12 cellular contexts compared by ENCODE assay signal in genomic region chr18:39414009-39414700, GRCh38.
DNase-seq lines count a peak whose midpoint lies in the region; ATAC-seq and TF ChIP-seq lines count a peak whose summit lies in the region.
"Had no signal": no experiment of that assay in that cellular context is flagged by ENCODE, and none has a peak within 500 bp of the region (broad histone marks: within the 10 kb centered on the region; RNA-seq: fewer than 3 reads in every experiment).

No MANE protein-coding gene starts in this region.

- H3K9me3 ChIP-seq in adrenal gland (replicated peaks in 1 of 3), result no peaks in the 10 kb centered on the region

- TF ChIP-seq POLR2A in adrenal gland (IDR thresholded peaks at IDR 0.05), result no peak

- H3K4me1 ChIP-seq in adrenal gland (replicated peaks in 1 of 2), result no peaks in the 10 kb centered on the region

- H3K4me3 ChIP-seq in AG09309 (ENCODE audit: control insufficient read depth, low read depth, low read length), result no peak overlapping the region
- no peak overlapping the region for H3K4me3 ChIP-seq in HFF-Myc (replicated peaks; ENCODE audit: low read depth, low read length)
- no peak overlapping the region for H3K4me3 ChIP-seq in adrenal gland

- TF ChIP-seq CTCF in AG09309 (IDR thresholded peaks at IDR 0.05; ENCODE audit: control insufficient read depth, insufficient read depth, low read depth, low read length, missing control alignments), result no peak
- TF ChIP-seq CTCF in HFF-Myc (IDR thresholded peaks at IDR 0.05; ENCODE audit: low read depth, low read length, missing control alignments), result no peak
- TF ChIP-seq CTCF in adrenal gland (IDR thresholded peaks at IDR 0.05), result no peak

- H3K27ac ChIP-seq in adrenal gland, result no peak overlapping the region

- no peaks in the 10 kb centered on the region for H3K36me3 ChIP-seq in adrenal gland (replicated peaks in 1 of 2)

- DNase-seq in AG09309 (ENCODE audit: low read depth) (peak; percentile 7), HFF-Myc (ENCODE audit: extremely low read depth, low read depth) (peak; percentile 20), amniotic epithelial cell (ENCODE audit: low read depth) (peak; percentile 82), left colon (no peak), RPMI8226 (no peak), adrenal gland (no peak), NCI-H2171 (lab: John Stamatoyannopoulos, UW) (no peak)
- DNase-seq: KBM-7; natural killer cell; NCI-H446 treated with DMSO at 0.1 percent for 48 hours; stimulated activated CD4-positive, alpha-beta T cell treated with anti-CD3 and anti-CD28 coated beads, Interleukin-15, amount 100 ng/mL, for 24 hours had no signal

- intact Hi-C loops in left colon (cut with DNase I, micrococcal nuclease), result no loop called here
- intact Hi-C loops in adrenal gland (cut with DNase I), result no loop called here

- ATAC-seq in left colon (peak; percentile 63), HG03469 (IDR thresholded peaks at IDR 0.05; ENCODE audit: unreplicated experiment) (no peak)

- no peaks in the 10 kb centered on the region for H3K27me3 ChIP-seq in adrenal gland

- 82 to 88% (median 85%) methylated on average over 4 of the region's 4 CpGs for WGBS in adrenal gland, 4 donors

Comparison
In these comparisons a context has a peak if more than half of its experiments do, and no peak if none do; other contexts are left out.
1. DNase-seq: peak in AG09309 (single experiment), HFF-Myc (single experiment) and amniotic epithelial cell (single experiment); none in left colon (0 of 2), RPMI8226 (single experiment), adrenal gland (0 of 7) and NCI-H2171 (single experiment).